17 cellular contexts compared by ENCODE assay signal in the genomic region with DNA sequence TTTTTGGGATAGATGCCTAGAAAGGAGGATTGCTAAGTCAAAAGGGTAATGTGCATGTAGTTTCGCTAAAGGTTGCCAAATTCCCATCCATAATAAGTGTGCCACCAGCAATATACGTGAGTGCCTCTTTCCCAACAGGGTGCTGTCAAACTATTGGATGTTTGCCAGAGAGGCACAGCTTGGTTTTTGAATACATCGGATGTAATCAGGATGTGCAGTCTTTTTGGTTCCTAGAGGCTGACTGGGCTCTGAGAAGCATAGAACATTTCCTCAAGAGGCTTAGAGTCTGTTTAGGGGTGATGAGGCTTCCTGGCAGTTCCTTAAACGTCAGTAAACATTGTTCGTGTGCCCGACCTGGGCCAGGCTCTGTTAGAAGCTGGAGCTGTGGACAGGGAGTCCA.
DNase-seq lines count a peak whose midpoint lies in the region; ATAC-seq and TF ChIP-seq lines count a peak whose summit lies in the region.
"Had no signal": no experiment of that assay in that cellular context is flagged by ENCODE, and none has a peak within 500 bp of the region (broad histone marks: within the 10 kb centered on the region; RNA-seq: fewer than 3 reads in every experiment).

No MANE protein-coding gene starts in this region.

- no peak for ATAC-seq in HG03159 (IDR thresholded peaks at IDR 0.05; ENCODE audit: unreplicated experiment)
- ATAC-seq in HG02642 (IDR thresholded peaks at IDR 0.05; ENCODE audit: poor library complexity, unreplicated experiment), result no peak
- no peak for ATAC-seq in GM19328 (IDR thresholded peaks at IDR 0.05; ENCODE audit: unreplicated experiment)
- ATAC-seq: naive thymus-derived CD8-positive, alpha-beta T cell; PC-3; WTC11 had no signal

- CTCF ChIA-PET in HEK293 (lab: Yijun Ruan, JAX), result no interaction called here

- DNase-seq in AG10803 (ENCODE audit: low read depth) (peak; percentile 53), NCI-H524 treated with DMSO at 0.1 percent for 48 hours (lab: John Stamatoyannopoulos, UW) (peak; percentile 20), fibroblast of gingiva (ENCODE audit: low read depth) (peak; percentile 68), NCI-H526 treated with DMSO at 0.1 percent for 48 hours (lab: John Stamatoyannopoulos, UW) (no peak)
- DNase-seq: activated naive CD4-positive, alpha-beta T cell treated with anti-CD3 and anti-CD28 coated beads for 36 hours; left ventricle myocardium inferior; naive thymus-derived CD8-positive, alpha-beta T cell; PC-3; stimulated activated CD4-positive, alpha-beta T cell treated with anti-CD3 and anti-CD28 coated beads, Interleukin-1b, Interleukin-23, amount 100 ng/mL, for 48 hours; SW 1271; transverse colon had no signal

- no peak for TF ChIP-seq CTCF in AG10803 (conservative IDR thresholded peaks at IDR 0.05; ENCODE audit: low read length)
- no peak for TF ChIP-seq CTCF in HEK293 (tag by site-specific recombination; IDR thresholded peaks at IDR 0.05)

- POLR2A ChIA-PET in HEK293 (lab: Yijun Ruan, JAX), result no interaction called here

- H3K4me1 ChIP-seq in HEK293 (ENCODE audit: control insufficient read depth, insufficient read depth, low read length), result peaks cover 10% of the 10 kb centered on the region

- no peaks in the 10 kb centered on the region for H3K9me3 ChIP-seq in HEK293 (ENCODE audit: control insufficient read depth, insufficient read depth, low read depth, low read length)
- H3K9me3 ChIP-seq: left ventricle myocardium inferior, transverse colon had no signal

- H3K36me3 ChIP-seq in HEK293 (ENCODE audit: control insufficient read depth in 2 of 2, insufficient read depth in 1 of 2, low read length in 2 of 2), result no peaks in the 10 kb centered on the region
- H3K36me3 ChIP-seq: cardiac muscle cell, left ventricle myocardium inferior, transverse colon had no signal

- H3K4me3 ChIP-seq in AG10803 (ENCODE audit: low read length) (no peak overlapping the region), HEK293 (ENCODE audit: low read depth, low read length) (no peak overlapping the region)
- H3K4me3 ChIP-seq: cardiac muscle cell, left ventricle myocardium inferior, transverse colon had no signal

- H3K27ac ChIP-seq in HEK293 (ENCODE audit: extremely low read depth, low read depth, low read length), result no peak overlapping the region
- H3K27ac ChIP-seq: cardiac muscle cell, left ventricle myocardium inferior, transverse colon had no signal

TF ChIP-seq in HEK293, 187 proteins besides CTCF, POLR2A, EP300 and RAD21:
- TF ChIP-seq KLF8 (tag by site-specific recombination; IDR thresholded peaks at IDR 0.05), result no peak
- TF ChIP-seq ZNF16 (tag by site-specific recombination; IDR thresholded peaks at IDR 0.05; ENCODE audit: low read depth), result no peak
- TF ChIP-seq ZSCAN16 (tag by site-specific recombination; IDR thresholded peaks at IDR 0.05), result no peak
- TF ChIP-seq, protein P1, sequence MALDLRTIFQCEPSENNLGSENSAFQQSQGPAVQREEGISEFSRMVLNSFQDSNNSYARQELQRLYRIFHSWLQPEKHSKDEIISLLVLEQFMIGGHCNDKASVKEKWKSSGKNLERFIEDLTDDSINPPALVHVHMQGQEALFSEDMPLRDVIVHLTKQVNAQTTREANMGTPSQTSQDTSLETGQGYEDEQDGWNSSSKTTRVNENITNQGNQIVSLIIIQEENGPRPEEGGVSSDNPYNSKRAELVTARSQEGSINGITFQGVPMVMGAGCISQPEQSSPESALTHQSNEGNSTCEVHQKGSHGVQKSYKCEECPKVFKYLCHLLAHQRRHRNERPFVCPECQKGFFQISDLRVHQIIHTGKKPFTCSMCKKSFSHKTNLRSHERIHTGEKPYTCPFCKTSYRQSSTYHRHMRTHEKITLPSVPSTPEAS (tag by site-specific recombination; IDR thresholded peaks at IDR 0.05), result 0 out of 2 replicates have a peak, but pooled peaks have one; percentile 5
- no peak for TF ChIP-seq ZNF132 (tag by site-specific recombination; IDR thresholded peaks at IDR 0.05; ENCODE audit: borderline replicate concordance)
- TF ChIP-seq, protein P2, sequence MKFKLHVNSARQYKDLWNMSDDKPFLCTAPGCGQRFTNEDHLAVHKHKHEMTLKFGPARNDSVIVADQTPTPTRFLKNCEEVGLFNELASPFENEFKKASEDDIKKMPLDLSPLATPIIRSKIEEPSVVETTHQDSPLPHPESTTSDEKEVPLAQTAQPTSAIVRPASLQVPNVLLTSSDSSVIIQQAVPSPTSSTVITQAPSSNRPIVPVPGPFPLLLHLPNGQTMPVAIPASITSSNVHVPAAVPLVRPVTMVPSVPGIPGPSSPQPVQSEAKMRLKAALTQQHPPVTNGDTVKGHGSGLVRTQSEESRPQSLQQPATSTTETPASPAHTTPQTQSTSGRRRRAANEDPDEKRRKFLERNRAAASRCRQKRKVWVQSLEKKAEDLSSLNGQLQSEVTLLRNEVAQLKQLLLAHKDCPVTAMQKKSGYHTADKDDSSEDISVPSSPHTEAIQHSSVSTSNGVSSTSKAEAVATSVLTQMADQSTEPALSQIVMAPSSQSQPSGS (tag by site-specific recombination; IDR thresholded peaks at IDR 0.05; ENCODE audit: low read depth), result no peak
- TF ChIP-seq ZBTB8A (tag by site-specific recombination; IDR thresholded peaks at IDR 0.05), result no peak
- TF ChIP-seq, protein P3, sequence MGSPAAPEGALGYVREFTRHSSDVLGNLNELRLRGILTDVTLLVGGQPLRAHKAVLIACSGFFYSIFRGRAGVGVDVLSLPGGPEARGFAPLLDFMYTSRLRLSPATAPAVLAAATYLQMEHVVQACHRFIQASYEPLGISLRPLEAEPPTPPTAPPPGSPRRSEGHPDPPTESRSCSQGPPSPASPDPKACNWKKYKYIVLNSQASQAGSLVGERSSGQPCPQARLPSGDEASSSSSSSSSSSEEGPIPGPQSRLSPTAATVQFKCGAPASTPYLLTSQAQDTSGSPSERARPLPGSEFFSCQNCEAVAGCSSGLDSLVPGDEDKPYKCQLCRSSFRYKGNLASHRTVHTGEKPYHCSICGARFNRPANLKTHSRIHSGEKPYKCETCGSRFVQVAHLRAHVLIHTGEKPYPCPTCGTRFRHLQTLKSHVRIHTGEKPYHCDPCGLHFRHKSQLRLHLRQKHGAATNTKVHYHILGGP (tag by site-specific recombination; IDR thresholded peaks at IDR 0.05), result no peak
